ENCODE assay signal across 8 cellular contexts in genomic region chr17:64662774-64663367, GRCh38. TPM values are rescaled to one million over a fixed set of nuclear protein-coding genes. Genes with fewer than 3 reads are reported as not detected.
DNase-seq lines count a peak whose midpoint lies in the region; ATAC-seq and TF ChIP-seq lines count a peak whose summit lies in the region.

No MANE protein-coding gene starts in this region.

- H3K27ac Mint-ChIP-seq in natural killer cell: peak overlapping the region; percentile 86 to 93

- H3K9me3 Mint-ChIP-seq in natural killer cell: no peaks in the 10 kb centered on the region

- intact Hi-C loops in colonic mucosa (cut with DNase I): loop anchor here (10.0 kb wide), 1 partner anchor 72 kb away; no protein-coding TSS in a partner anchor
- intact Hi-C loops in natural killer cell (cut with micrococcal nuclease): loop anchor here (5.0 kb wide), 2 partner anchors 44 to 156 kb away; partner anchors contain the start of genes CEP95 and DDX5

- DNase-seq in COR-L47 (lab: John Stamatoyannopoulos, UW) (peak; percentile 37), LNCaP clone FGC (ENCODE audit: low read depth) (peak; percentile 42), colonic mucosa (no peak), natural killer cell (no peak), DMS 273 (lab: John Stamatoyannopoulos, UW; ENCODE audit: unreplicated experiment) (no peak), NK-92 (lab: John Stamatoyannopoulos, UW; ENCODE audit: unreplicated experiment) (no peak)
- no peak for DNase-seq in stimulated activated naive CD4-positive, alpha-beta T cell (lab: John Stamatoyannopoulos, UW)

- H3K4me3 Mint-ChIP-seq in natural killer cell: peak overlapping the region; percentile 92

- no peaks in the 10 kb centered on the region for H3K9me3 ChIP-seq in colonic mucosa

- H3K36me3 ChIP-seq in colonic mucosa: no peaks in the 10 kb centered on the region

- H3K4me1 ChIP-seq in colonic mucosa: no peaks in the 10 kb centered on the region

- H3K27me3 Mint-ChIP-seq in natural killer cell (ENCODE audit: low read depth in 2 of 2): no peaks in the 10 kb centered on the region

- TF ChIP-seq CTCF in LNCaP clone FGC (IDR thresholded peaks at IDR 0.05; ENCODE audit: control insufficient read depth, extremely low read depth, insufficient read depth): no peak
- TF ChIP-seq CTCF in colonic mucosa (IDR thresholded peaks at IDR 0.05): no peak
- no peak for TF ChIP-seq CTCF in natural killer cell (IDR thresholded peaks at IDR 0.05)

- no peaks in the 10 kb centered on the region for H3K27me3 ChIP-seq in colonic mucosa

- no peaks in the 10 kb centered on the region for H3K36me3 Mint-ChIP-seq in natural killer cell

- H3K27ac ChIP-seq in colonic mucosa: peak overlapping the region; percentile 92

- H3K9ac ChIP-seq in colonic mucosa (ENCODE audit: low read depth in 2 of 2, low read length in 2 of 2): peak overlapping the region; percentile 61 to 69

- ATAC-seq in natural killer cell: no peak
- ATAC-seq in GM18868 (IDR thresholded peaks at IDR 0.05; ENCODE audit: unreplicated experiment): no peak

- H3K4me3 ChIP-seq in LNCaP clone FGC (ENCODE audit: low read depth, low read length) (peak overlapping the region; percentile 70), colonic mucosa (peak overlapping the region; percentile 66)

- H3K4me1 Mint-ChIP-seq in natural killer cell: peaks cover 32 to 35% of the 10 kb centered on the region in 2 donors

RNA-seq across cellular contexts. Expression of gene SMURF2, which starts 0.8 kb away (rescaled TPM):
- total RNA-seq in colonic mucosa (10 to 100 TPM; 10.6 to 18.6 TPM), natural killer cell (10 to 100 TPM; 43.8 to 54.5 (median 46.5) TPM)

Comparison
In these comparisons a context has a peak if more than half of its experiments do, and no peak if none do; other contexts are left out.
1. DNase-seq: peak in COR-L47 (single experiment) and LNCaP clone FGC (single experiment); none in colonic mucosa (single experiment), natural killer cell (single experiment), DMS 273 (single experiment), stimulated activated naive CD4-positive, alpha-beta T cell (0 of 6) and NK-92 (single experiment).